Comparison of ENCODE assay signal across 16 cellular contexts in the genomic region with DNA sequence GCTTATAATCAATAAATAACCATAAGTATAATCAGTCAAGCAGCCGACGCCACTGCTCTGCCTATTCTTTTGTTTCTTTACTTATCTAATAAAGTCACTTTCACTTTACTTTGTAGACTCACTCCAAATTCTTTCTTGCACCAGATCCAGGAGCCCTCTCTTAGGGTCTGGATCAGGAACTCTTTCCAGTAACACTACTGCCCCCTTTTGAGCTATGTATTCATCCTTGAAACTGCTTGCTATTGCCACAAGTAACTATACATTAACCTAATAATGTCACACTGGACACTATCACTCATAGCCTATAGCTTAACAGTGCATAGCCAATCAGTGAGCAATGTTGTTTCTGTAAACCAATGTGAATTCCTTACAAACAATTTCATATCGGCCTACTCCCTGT. TPM values are rescaled to one million over a fixed set of nuclear protein-coding genes. Genes with fewer than 3 reads are reported as not detected.
A peak's percentile ranks its signal among the peaks of the same experiment; 100 is the strongest.
DNase-seq lines count a peak whose midpoint lies in the region; ATAC-seq and TF ChIP-seq lines count a peak whose summit lies in the region.
"Had no signal": no experiment of that assay in that cellular context is flagged by ENCODE, and none has a peak within 500 bp of the region (broad histone marks: within the 10 kb centered on the region; RNA-seq: fewer than 3 reads in every experiment).

No MANE protein-coding gene starts in this region.

- TF ChIP-seq POLR2A in prostate gland (IDR thresholded peaks at IDR 0.05), result no peak

- H3K27ac ChIP-seq in left ventricle myocardium inferior (replicated peaks) (no peak overlapping the region), prostate gland (no peak overlapping the region)
- H3K27ac ChIP-seq: breast epithelium, skin epidermis, tibial artery had no signal

- intact Hi-C loops in left ventricle myocardium inferior (cut with micrococcal nuclease), result no loop called here
- intact Hi-C loops in left cardiac atrium (cut with DNase I), result loop anchor here (5.0 to 10.0 kb wide), 3 partner anchors 53 to 74 kb away; no protein-coding TSS in a partner anchor
- intact Hi-C loops in prostate gland (cut with DNase I), result loop anchor here (5.0 kb wide), 1 partner anchor 74 kb away; no protein-coding TSS in a partner anchor

- H3K4me3 ChIP-seq in left ventricle myocardium inferior, result no peak overlapping the region
- no peak overlapping the region for H3K4me3 ChIP-seq in fibroblast of the aortic adventitia (ENCODE audit: low read depth, low read length)
- no peak overlapping the region for H3K4me3 ChIP-seq in prostate gland
- H3K4me3 ChIP-seq: breast epithelium, skin epidermis, tibial artery had no signal

- WGBS in prostate gland, result 38% methylated on average over 3 of the region's 3 CpGs

- peaks cover 67% of the 10 kb centered on the region for H3K4me1 ChIP-seq in left ventricle myocardium inferior
- no peaks in the 10 kb centered on the region for H3K4me1 ChIP-seq in prostate gland (replicated peaks)
- H3K4me1 ChIP-seq: breast epithelium had no signal

- H3K36me3 ChIP-seq in left ventricle myocardium inferior (no peaks in the 10 kb centered on the region), prostate gland (no peaks in the 10 kb centered on the region)
- H3K36me3 ChIP-seq: breast epithelium, tibial artery had no signal

- DNase-seq in left ventricle myocardium inferior, result no peak
- no peak for DNase-seq in left cardiac atrium
- DNase-seq in RPMI7951 (ENCODE audit: low read depth), result peak; percentile 35
- peak; percentile 31 for DNase-seq in fibroblast of the aortic adventitia (ENCODE audit: low read depth)
- DNase-seq in superior temporal gyrus (ENCODE audit: extremely low spot score), result peak; percentile 61
- no peak for DNase-seq in NCI-H510A (lab: John Stamatoyannopoulos, UW)
- DNase-seq in prostate gland (ENCODE audit: low spot score), result no peak
- no peak for DNase-seq in DMS79 (lab: John Stamatoyannopoulos, UW)
- DNase-seq: activated CD4-positive, CD25-positive, alpha-beta regulatory T cell treated with anti-CD3 and anti-CD28 coated beads, Interleukin-2, amount 50 U/mL, for 72 hours; glutamatergic neuron; H7; KG1; tibial artery had no signal

- H3K27me3 ChIP-seq in left ventricle myocardium inferior (ENCODE audit: low read depth) (no peaks in the 10 kb centered on the region), prostate gland (replicated peaks; ENCODE audit: insufficient read depth) (no peaks in the 10 kb centered on the region)
- H3K27me3 ChIP-seq: tibial artery had no signal

- no peak for ATAC-seq in left cardiac atrium

- TF ChIP-seq CTCF in left ventricle myocardium inferior (IDR thresholded peaks at IDR 0.05; ENCODE audit: borderline replicate concordance) (peak; percentile 49), fibroblast of the aortic adventitia (IDR thresholded peaks at IDR 0.05; ENCODE audit: insufficient read depth, low read length) (no peak), prostate gland (IDR thresholded peaks at IDR 0.05) (no peak)

- H3K9me3 ChIP-seq in left ventricle myocardium inferior (replicated peaks) (no peaks in the 10 kb centered on the region), prostate gland (no peaks in the 10 kb centered on the region)
- H3K9me3 ChIP-seq: breast epithelium, tibial artery had no signal

RNA-seq across cellular contexts. Expression of a gene that starts 2.8 kb away (rescaled TPM):
- 35.2 TPM for total RNA-seq in left ventricle myocardium inferior
- total RNA-seq in left cardiac atrium, result 10 to 100 TPM; 29.4 to 42.1 TPM
- 29.8 and 35.0 TPM in 2 replicates for total RNA-seq in RPMI7951 (2014; rRNA removed; shearing (Covaris generic))
- 146 and 370 TPM in 2 replicates for total RNA-seq in fibroblast of the aortic adventitia (ENCODE audit: low replicate concordance)
- total RNA-seq in prostate gland, result 10 to 100 TPM in 1 of 2 donors, 1 to 10 TPM in 1; 6.9 to 17.2 TPM
- total RNA-seq: CD4-positive, CD25-positive, alpha-beta regulatory T cell had no signal

Comparison
In these comparisons a context has a peak if more than half of its experiments do, and no peak if none do; other contexts are left out.
1. DNase-seq: peak in RPMI7951 (single experiment), fibroblast of the aortic adventitia (single experiment) and superior temporal gyrus (single experiment); none in left ventricle myocardium inferior (single experiment), left cardiac atrium (single experiment), NCI-H510A (single experiment), prostate gland (single experiment) and DMS79 (single experiment).